ENCODE assay signal across 29 cellular contexts in genomic region chr18:26005950-26006349, GRCh38.
"Had no signal": no experiment of that assay in that cellular context is flagged by ENCODE, and none has a peak within 500 bp of the region (broad histone marks: within the 10 kb centered on the region; RNA-seq: fewer than 3 reads in every experiment).

No MANE protein-coding gene starts in this region.

- H3K4me1 ChIP-seq: colonic mucosa, parathyroid adenoma, right atrium auricular region, suprapubic skin, tibial artery, upper lobe of right lung had no signal

- ATAC-seq: activated T-cell treated with anti-CD3 and anti-CD28 coated beads, Interleukin-2, amount 50 U/mL, for 72 hours; effector memory CD8-positive, alpha-beta T cell; naive thymus-derived CD8-positive, alpha-beta T cell; stimulated activated naive B cell treated with anti-CD40 and anti-IgM and Interleukin-4, amounts not matched to agents 10 μg/mL and 1 μg/mL and 100 μg/mL, for 72 hours; upper lobe of right lung had no signal

- H3K36me3 ChIP-seq: colonic mucosa, right atrium auricular region, upper lobe of right lung had no signal

- H3K4me3 Mint-ChIP-seq: activated naive CD8-positive, alpha-beta T cell; activated T-cell treated with anti-CD3 and anti-CD28 coated beads, Interleukin-2, amount 50 U/mL, for 72 hours; effector memory CD8-positive, alpha-beta T cell; naive thymus-derived CD8-positive, alpha-beta T cell; neural crest cell; stimulated activated naive B cell treated with anti-CD40 and anti-IgM and Interleukin-4, amounts not matched to agents 10 μg/mL and 1 μg/mL and 100 μg/mL, for 72 hours; T-helper 1 cell treated with Interleukin-12 subunit alpha and Interleukin-12 subunit beta and Interleukin-4 antibody, amounts not matched to agents 30 μg/mL and 1 μg/mL, for 36 hours had no signal

- H3K27ac ChIP-seq: colonic mucosa, parathyroid adenoma, right atrium auricular region, suprapubic skin, tibial artery, upper lobe of right lung, VCaP had no signal

- H3K27me3 ChIP-seq: colonic mucosa, right atrium auricular region, suprapubic skin, tibial artery, upper lobe of right lung had no signal

- FAIRE-seq: endothelial cell of umbilical vein, keratinocyte had no signal

- DNase-seq: activated CD4-positive, alpha-beta T cell treated with anti-CD3 and anti-CD28 coated beads for 4 hours; activated CD4-positive, alpha-beta T cell treated with anti-CD3 and anti-CD28 coated beads, Interleukin-2, amount 50 U/mL, for 4 hours; activated effector memory CD4-positive, alpha-beta T cell treated with Interleukin-2 at 50 U/mL for 16 hours; activated naive CD4-positive, alpha-beta T cell treated with Interleukin-2 at 50 U/mL for 16 hours; activated T-cell treated with anti-CD3 and anti-CD28 coated beads for 4 hours; activated T-cell treated with anti-CD3 and anti-CD28 coated beads, Interleukin-2, amount 50 U/mL, for 72 hours; anterior cingulate cortex; cerebellar nuclear complex; colonic mucosa; effector memory CD8-positive, alpha-beta T cell; head of caudate nucleus; hippocampal formation; mesenchymal stem cell; naive thymus-derived CD8-positive, alpha-beta T cell; nucleus accumbens; stimulated activated CD4-positive, alpha-beta T cell treated with anti-CD3 and anti-CD28 coated beads, Interleukin-15, amount 100 ng/mL, for 24 hours; stimulated activated CD4-positive, alpha-beta T cell treated with anti-CD3 and anti-CD28 coated beads, Interleukin-2, amount 100 ng/mL, for 24 hours; stimulated activated naive B cell treated with anti-CD40 and anti-IgM and Interleukin-4, amounts not matched to agents 10 μg/mL and 1 μg/mL and 100 μg/mL, for 72 hours; tibial artery; upper lobe of right lung had no signal

- H3K9ac ChIP-seq: parathyroid adenoma had no signal

- H3K4me1 Mint-ChIP-seq: naive thymus-derived CD8-positive, alpha-beta T cell; neural crest cell had no signal

- H3K27me3 Mint-ChIP-seq: activated naive CD8-positive, alpha-beta T cell; effector memory CD8-positive, alpha-beta T cell; stimulated activated naive B cell treated with anti-CD40 and anti-IgM and Interleukin-4, amounts not matched to agents 10 μg/mL and 1 μg/mL and 100 μg/mL, for 72 hours had no signal

- H3K27ac Mint-ChIP-seq: activated naive CD8-positive, alpha-beta T cell; activated T-cell treated with anti-CD3 and anti-CD28 coated beads, Interleukin-2, amount 50 U/mL, for 72 hours; effector memory CD8-positive, alpha-beta T cell; naive thymus-derived CD8-positive, alpha-beta T cell; stimulated activated naive B cell treated with anti-CD40 and anti-IgM and Interleukin-4, amounts not matched to agents 10 μg/mL and 1 μg/mL and 100 μg/mL, for 72 hours; T-helper 1 cell treated with Interleukin-12 subunit alpha and Interleukin-12 subunit beta and Interleukin-4 antibody, amounts not matched to agents 30 μg/mL and 1 μg/mL, for 36 hours had no signal

- H3K9me3 Mint-ChIP-seq: effector memory CD8-positive, alpha-beta T cell; T-helper 1 cell treated with Interleukin-12 subunit alpha and Interleukin-12 subunit beta and Interleukin-4 antibody, amounts not matched to agents 30 μg/mL and 1 μg/mL, for 36 hours had no signal

- H3K9me3 ChIP-seq: colonic mucosa, right atrium auricular region, suprapubic skin, tibial artery, upper lobe of right lung had no signal

- H3K4me3 ChIP-seq: colonic mucosa, right atrium auricular region, suprapubic skin, tibial artery, upper lobe of right lung had no signal
